Comparison of ENCODE assay signal across 9 cellular contexts in genomic region chr7:73841689-73842247, GRCh38. TPM values are rescaled to one million over a fixed set of nuclear protein-coding genes. Genes with fewer than 3 reads are reported as not detected.
DNase-seq lines count a peak whose midpoint lies in the region; ATAC-seq and TF ChIP-seq lines count a peak whose summit lies in the region.
"Had no signal": no experiment of that assay in that cellular context is flagged by ENCODE, and none has a peak within 500 bp of the region (broad histone marks: within the 10 kb centered on the region; RNA-seq: fewer than 3 reads in every experiment).

No MANE protein-coding gene starts in this region.

- H2AFZ ChIP-seq in parathyroid adenoma: peak overlapping the region; percentile 89

- no peak for TF ChIP-seq CTCF in GM12875 (IDR thresholded peaks at IDR 0.05; ENCODE audit: borderline replicate concordance, insufficient read depth, low read depth, low read length)
- TF ChIP-seq CTCF in fibroblast of mammary gland (conservative IDR thresholded peaks at IDR 0.05; ENCODE audit: control insufficient read depth, insufficient read depth, low read depth, low read length): no peak
- TF ChIP-seq CTCF in parathyroid adenoma (IDR thresholded peaks at IDR 0.05): no peak

- DNase-seq in SJCRH30: no peak
- peak; percentile 44 for DNase-seq in fibroblast of mammary gland (ENCODE audit: low read depth)
- no peak for DNase-seq in HT-29 (ENCODE audit: low spot score)
- no peak for DNase-seq in MV-4-11 (lab: John Stamatoyannopoulos, UW)
- DNase-seq in AML-193 (lab: John Stamatoyannopoulos, UW): no peak

- no peak for ATAC-seq in HG02759 (IDR thresholded peaks at IDR 0.05; ENCODE audit: unreplicated experiment)

- peak overlapping the region; percentile 50 for H3K4me3 ChIP-seq in GM12875 (ENCODE audit: low read depth, low read length)
- H3K4me3 ChIP-seq in SJCRH30: peak overlapping the region; percentile 59
- H3K4me3 ChIP-seq in fibroblast of mammary gland (ENCODE audit: control insufficient read depth, low read depth, low read length): peak overlapping the region; percentile 70
- peak overlapping the region; percentile 98 for H3K4me3 ChIP-seq in parathyroid adenoma (ENCODE audit: low read depth, low read length)

- no peaks in the 10 kb centered on the region for H3K79me2 ChIP-seq in parathyroid adenoma

- H3K9ac ChIP-seq in parathyroid adenoma: peak overlapping the region; percentile 70

- H3K9me3 ChIP-seq in SJCRH30 (replicated peaks) (no peaks in the 10 kb centered on the region), parathyroid adenoma (ENCODE audit: control insufficient read depth, low read length) (no peaks in the 10 kb centered on the region)

- peak overlapping the region; percentile 99 for H3K4me2 ChIP-seq in parathyroid adenoma (ENCODE audit: low read length)

- H3K27ac ChIP-seq in SJCRH30 (no peak overlapping the region; the same call in 1 of the 2 replicates), parathyroid adenoma (peak overlapping the region; percentile 69)

- H3K27me3 ChIP-seq in SJCRH30 (no peaks in the 10 kb centered on the region), parathyroid adenoma (ENCODE audit: control insufficient read depth, insufficient read depth, low read length) (no peaks in the 10 kb centered on the region)

- H3K4me1 ChIP-seq in SJCRH30: no peaks in the 10 kb centered on the region; the same call in 1 of the 2 replicates
- H3K4me1 ChIP-seq in parathyroid adenoma: peaks cover 6% of the 10 kb centered on the region

- H3K36me3 ChIP-seq in SJCRH30 (no peaks in the 10 kb centered on the region), parathyroid adenoma (ENCODE audit: control insufficient read depth, insufficient read depth, low read length) (no peaks in the 10 kb centered on the region)

RNA-seq across cellular contexts. Expression of gene METTL27, which starts 0.5 kb away (rescaled TPM):
- total RNA-seq in SJCRH30 (2014; rRNA removed; shearing (Covaris generic)): 0.30 and 0.55 TPM in 2 replicates
- total RNA-seq in HT-29 (2014; rRNA removed; shearing (Covaris generic)): 7.3 and 9.8 TPM in 2 replicates

RNA-seq across cellular contexts. Expression of gene CLDN4, which starts 11.0 kb away (rescaled TPM):
- 0.06 and 0.08 TPM in 2 replicates for total RNA-seq in SJCRH30 (2014; rRNA removed; shearing (Covaris generic))
- total RNA-seq in HT-29 (2014; rRNA removed; shearing (Covaris generic)): 1,331 and 1,483 TPM in 2 replicates
- total RNA-seq: T-helper 2 cell treated with Interferon-gamma antibody and Interleukin-4, amounts not matched to agents 100 ng/mL and 5 ng/mL, for 36 hours had no signal

RNA-seq across cellular contexts. Expression of gene TMEM270, which starts 19.2 kb away (rescaled TPM):
- total RNA-seq in SJCRH30 (2014; rRNA removed; shearing (Covaris generic)): not detected in 2 replicates
- not detected in 2 replicates for total RNA-seq in HT-29 (2014; rRNA removed; shearing (Covaris generic))
- total RNA-seq: T-helper 2 cell treated with Interferon-gamma antibody and Interleukin-4, amounts not matched to agents 100 ng/mL and 5 ng/mL, for 36 hours had no signal

Comparison
In these comparisons a context has a peak if more than half of its experiments do, and no peak if none do; other contexts are left out.
1. RNA of gene CLDN4, which starts 11.0 kb away (total RNA-seq): 1,331 to 1,483 TPM in HT-29; 0.06 to 0.08 TPM in SJCRH30; every median in the first group is over 1,000 times any median in the second.
2. Peak in every context shown above with its lines, with median percentiles within 50 percentile points of each other: H3K4me3 ChIP-seq.